11 cellular contexts compared by ENCODE assay signal in genomic region chr7:830069-830468, GRCh38. TPM values are rescaled to one million over a fixed set of nuclear protein-coding genes. Genes with fewer than 3 reads are reported as not detected.
DNase-seq lines count a peak whose midpoint lies in the region; ATAC-seq, FAIRE-seq and TF ChIP-seq lines count a peak whose summit lies in the region.
"Had no signal": no experiment of that assay in that cellular context is flagged by ENCODE, and none has a peak within 500 bp of the region (broad histone marks: within the 10 kb centered on the region; RNA-seq: fewer than 3 reads in every experiment).

No MANE protein-coding gene starts in this region.

- H3K27ac ChIP-seq in CD4-positive, alpha-beta memory T cell (ENCODE audit: low read depth, low read length), result no peak overlapping the region
- H3K27ac ChIP-seq in PC-9 (peak overlapping the region; percentile 97), foreskin keratinocyte (peak overlapping the region; percentile 100), prostate gland (peak overlapping the region; percentile 75 to 78)

- H3K9me2 ChIP-seq in PC-9 (ENCODE audit: insufficient read depth), result no peaks in the 10 kb centered on the region

- TF ChIP-seq CTCF in PC-9 (conservative IDR thresholded peaks at IDR 0.05) (no peak), foreskin keratinocyte (conservative IDR thresholded peaks at IDR 0.05) (no peak), prostate gland (IDR thresholded peaks at IDR 0.05) (no peak), CD14-positive monocyte (IDR thresholded peaks at IDR 0.05) (no peak)

- 84% methylated on average over 12 of the region's 12 CpGs for WGBS in prostate gland

- peaks cover 41% of the 10 kb centered on the region for H3K4me1 ChIP-seq in CD4-positive, alpha-beta memory T cell (ENCODE audit: insufficient read depth, low read length)
- peaks cover 57% of the 10 kb centered on the region for H3K4me1 ChIP-seq in PC-9 (replicated peaks; ENCODE audit: insufficient read depth)
- H3K4me1 ChIP-seq in foreskin keratinocyte, result peaks cover 32% of the 10 kb centered on the region
- peaks cover 13% of the 10 kb centered on the region for H3K4me1 ChIP-seq in prostate gland (replicated peaks)

- peak overlapping the region; percentile 57 to 99 (median 96) for H3K27ac Mint-ChIP-seq in CD4-positive, alpha-beta memory T cell
- no peak overlapping the region for H3K27ac Mint-ChIP-seq in CD14-positive monocyte

- H4K20me1 ChIP-seq in PC-9 (ENCODE audit: insufficient read depth), result no peaks in the 10 kb centered on the region

- POLR2A ChIA-PET in CD4-positive, alpha-beta memory T cell (lab: Charles Lee; ENCODE audit: partially characterized antibody), result no interaction called here
- POLR2A ChIA-PET in PC-9 (lab: Charles Lee; ENCODE audit: unreplicated experiment), result interaction anchor here (0.6 kb wide), 2 partner anchors 12 to 14 kb away, joined by 4 to 12 read pairs; no protein-coding TSS in a partner anchor

- no peaks in the 10 kb centered on the region for H3K9me3 ChIP-seq in CD4-positive, alpha-beta memory T cell (ENCODE audit: control insufficient read depth in 1 of 2, low read length in 2 of 2)
- H3K9me3 ChIP-seq in PC-9 (ENCODE audit: insufficient read depth, low read depth) (no peaks in the 10 kb centered on the region), prostate gland (no peaks in the 10 kb centered on the region)

- no peak overlapping the region for H2AFZ ChIP-seq in PC-9

- H3F3A ChIP-seq in PC-9 (ENCODE audit: insufficient read depth, low read depth), result peaks cover 53% of the 10 kb centered on the region

- no peak overlapping the region for H3K4me3 ChIP-seq in CD4-positive, alpha-beta memory T cell (ENCODE audit: low read length in 2 of 2)
- H3K4me3 ChIP-seq in PC-9, result no peak overlapping the region
- H3K4me3 ChIP-seq in prostate gland, result no peak overlapping the region

- no peak for TF ChIP-seq POLR2A in prostate gland (IDR thresholded peaks at IDR 0.05)

- CTCF ChIA-PET in CD4-positive, alpha-beta memory T cell (lab: Charles Lee; ENCODE audit: partially characterized antibody), result no interaction called here
- CTCF ChIA-PET in PC-9 (lab: Charles Lee), result no interaction called here

- peak overlapping the region; percentile 82 for H3K4me2 ChIP-seq in PC-9

- no peaks in the 10 kb centered on the region for H3K36me3 ChIP-seq in CD4-positive, alpha-beta memory T cell (ENCODE audit: insufficient read depth, low read length)
- H3K36me3 ChIP-seq in PC-9 (ENCODE audit: low read depth) (peaks cover 4% of the 10 kb centered on the region; the same call in 1 of the 2 replicates), prostate gland (no peaks in the 10 kb centered on the region)

- ATAC-seq in foreskin keratinocyte, result no peak

- no peaks in the 10 kb centered on the region for H3K27me3 Mint-ChIP-seq in CD4-positive, alpha-beta memory T cell
- peaks cover 13 to 35% (median 23%) of the 10 kb centered on the region in 3 donors for H3K27me3 Mint-ChIP-seq in CD14-positive monocyte (ENCODE audit: low read depth in 3 of 3)

- H3K4me1 Mint-ChIP-seq in CD4-positive, alpha-beta memory T cell, result peaks cover 34 to 72% (median 45%) of the 10 kb centered on the region in 4 donors
- H3K4me1 Mint-ChIP-seq in CD14-positive monocyte, result peaks cover 23% of the 10 kb centered on the region

- peaks cover 7 to 19% of the 10 kb centered on the region in 2 donors for H3K36me3 Mint-ChIP-seq in CD4-positive, alpha-beta memory T cell
- peaks cover 42 to 68% of the 10 kb centered on the region in 2 donors for H3K36me3 Mint-ChIP-seq in CD14-positive monocyte

- no TSS peak for BruUV-seq in PC-9 (replicated peaks; lab: Mats Ljungman, UMichigan)

- intact Hi-C loops in CD4-positive, alpha-beta memory T cell (cut with micrococcal nuclease), result no loop called here
- intact Hi-C loops in PC-9 (cut with micrococcal nuclease; ENCODE audit: unreplicated experiment) (loop anchor here (2.0 to 10.0 kb wide), 3 partner anchors 43 to 625 kb away; partner anchors contain the start of gene MICALL2), prostate gland (cut with DNase I) (no loop called here), CD14-positive monocyte (cut with micrococcal nuclease) (no loop called here)

- peaks cover 88% of the 10 kb centered on the region for H3K79me2 ChIP-seq in PC-9 (ENCODE audit: low read depth)

- peak overlapping the region in 2 of 8 donors; percentile 63 to 79 for H3K4me3 Mint-ChIP-seq in CD4-positive, alpha-beta memory T cell
- no peak overlapping the region for H3K4me3 Mint-ChIP-seq in CD14-positive monocyte

- no peak for FAIRE-seq in HTR-8/SVneo (lab: Jason Lieb, UNC)

- no peaks in the 10 kb centered on the region for H3K27me3 ChIP-seq in CD4-positive, alpha-beta memory T cell (ENCODE audit: insufficient read depth, low read length)
- no peaks in the 10 kb centered on the region for H3K27me3 ChIP-seq in PC-9 (ENCODE audit: insufficient read depth, low read depth)
- H3K27me3 ChIP-seq in foreskin keratinocyte, result no peaks in the 10 kb centered on the region
- H3K27me3 ChIP-seq in prostate gland (replicated peaks; ENCODE audit: insufficient read depth), result no peaks in the 10 kb centered on the region

- no peak for DNase-seq in CD4-positive, alpha-beta memory T cell
- no peak for DNase-seq in PC-9
- no peak for DNase-seq in foreskin keratinocyte
- DNase-seq in prostate gland (ENCODE audit: low spot score), result no peak
- no peak for DNase-seq in CD14-positive monocyte (ENCODE audit: low spot score)
- DNase-seq in NCI-H2227 treated with DMSO at 0.1 percent for 48 hours (lab: John Stamatoyannopoulos, UW), result no peak
- no peak for DNase-seq in HTR-8/SVneo (ENCODE audit: insufficient read length, low spot score)
- no peak for DNase-seq in NCI-H1048 (lab: John Stamatoyannopoulos, UW)
- DNase-seq: activated CD4-positive, CD25-positive, alpha-beta regulatory T cell treated with anti-CD3 and anti-CD28 coated beads, Interleukin-2, amount 50 U/mL, for 72 hours; activated naive CD4-positive, alpha-beta T cell treated with Interleukin-2 at 50 U/mL for 16 hours; NCI-H187 treated with DMSO at 0.1 percent for 48 hours had no signal

- no peaks in the 10 kb centered on the region for H3K9me3 Mint-ChIP-seq in CD4-positive, alpha-beta memory T cell
- H3K9me3 Mint-ChIP-seq in CD14-positive monocyte, result peaks cover 0 to 2% (median 0%) of the 10 kb centered on the region in 7 donors

RNA-seq across cellular contexts. Expression of gene SUN1, which starts 2.2 kb away (rescaled TPM):
- total RNA-seq in CD4-positive, alpha-beta memory T cell, result 100 to 1,000 TPM; 198 to 210 TPM
- polyA plus RNA-seq in CD4-positive, alpha-beta memory T cell, result 10 to 100 TPM; 53.7 to 63.3 TPM
- 245 and 272 TPM in 2 replicates for total RNA-seq in PC-9 (2021)
- 87.9 and 89.1 TPM in 2 replicates for total RNA-seq in foreskin keratinocyte
- polyA plus RNA-seq in foreskin keratinocyte, result 29.1 and 35.5 TPM in 2 replicates
- total RNA-seq in prostate gland, result 100 to 1,000 TPM; 106 to 177 TPM
- polyA plus RNA-seq in CD14-positive monocyte, result 10 to 100 TPM; 44.2 to 51.5 TPM

RNA-seq across cellular contexts. Expression of gene GET4, which starts 46.3 kb away (rescaled TPM):
- 10 to 100 TPM; 47.4 to 51.6 TPM for total RNA-seq in CD4-positive, alpha-beta memory T cell
- polyA plus RNA-seq in CD4-positive, alpha-beta memory T cell, result 10 to 100 TPM; 22.0 to 28.7 TPM
- 120 and 166 TPM in 2 replicates for total RNA-seq in PC-9 (2021)
- 27.0 and 32.1 TPM in 2 replicates for total RNA-seq in foreskin keratinocyte
- 40.9 TPM in 2 replicates for polyA plus RNA-seq in foreskin keratinocyte
- 10 to 100 TPM; 50.0 to 91.9 TPM for total RNA-seq in prostate gland
- 10 to 100 TPM; 20.1 to 25.5 TPM for polyA plus RNA-seq in CD14-positive monocyte

Comparison
In these comparisons a context has a peak if more than half of its experiments do, and no peak if none do; other contexts are left out.
1. H3K27ac Mint-ChIP-seq: peak in CD4-positive, alpha-beta memory T cell (7 of 7); none in CD14-positive monocyte (0 of 7).